In the genomic region with DNA sequence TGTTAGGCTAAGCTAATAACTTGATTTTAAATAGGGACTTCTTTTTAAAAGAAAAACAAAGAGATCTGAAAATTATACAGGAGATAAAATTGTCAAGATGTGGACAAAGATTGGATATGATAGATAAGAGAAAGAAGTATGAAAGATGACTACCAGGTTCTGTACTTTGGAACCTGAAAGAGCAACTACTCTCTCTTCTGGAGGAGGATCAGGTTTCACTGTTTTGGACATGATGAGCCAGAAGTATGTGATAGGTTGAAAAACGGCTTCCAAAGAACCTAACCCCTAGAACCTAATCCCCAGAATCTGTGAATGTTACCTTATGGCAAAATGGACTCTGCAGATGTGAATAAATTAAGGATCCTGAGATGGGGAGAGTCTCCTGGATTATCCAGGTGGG, we compare ENCODE assay signal across 16 cellular contexts. TPM values are rescaled to one million over a fixed set of nuclear protein-coding genes. Genes with fewer than 3 reads are reported as not detected.
DNase-seq lines count a peak whose midpoint lies in the region; ATAC-seq and TF ChIP-seq lines count a peak whose summit lies in the region.
"Had no signal": no experiment of that assay in that cellular context is flagged by ENCODE, and none has a peak within 500 bp of the region (broad histone marks: within the 10 kb centered on the region; RNA-seq: fewer than 3 reads in every experiment).

No MANE protein-coding gene starts in this region.

- dilution Hi-C loops in IMR-90 (cut with HindIII; ENCODE audit: low sequenced_read_pairs, unreplicated experiment), result no loop called here

- H3K4me1 ChIP-seq in IMR-90 (ENCODE audit: control insufficient read depth, insufficient read depth, low read length), result peaks cover 14% of the 10 kb centered on the region

- no peaks in the 10 kb centered on the region for H3K9me3 Mint-ChIP-seq in activated naive CD8-positive, alpha-beta T cell treated with anti-CD3 and anti-CD28 coated beads, Interleukin-2, amount 10 ng/mL, durations not matched to agents 7 days and 5 days
- H3K9me3 Mint-ChIP-seq: brain, H9 had no signal

- CTCF ChIA-PET in IMR-90 (lab: Yijun Ruan, JAX), result interaction anchor here (0.7 to 0.9 kb wide), 2 partner anchors 9 to 666 kb away, joined by 3 read pairs; no protein-coding TSS in a partner anchor

- no peak overlapping the region for H4K91ac ChIP-seq in IMR-90 (ENCODE audit: insufficient read depth, low read depth, low read length)

- no peaks in the 10 kb centered on the region for H3K27me3 ChIP-seq in IMR-90 (ENCODE audit: control insufficient read depth, insufficient read depth, low read length)
- H3K27me3 ChIP-seq: thyroid gland had no signal

- no peak overlapping the region for H3K18ac ChIP-seq in IMR-90 (ENCODE audit: low read depth, low read length)

- H2BK120ac ChIP-seq in IMR-90 (ENCODE audit: low read depth, low read length), result no peak overlapping the region

- peaks cover 50% of the 10 kb centered on the region for H3K36me3 Mint-ChIP-seq in activated naive CD8-positive, alpha-beta T cell treated with anti-CD3 and anti-CD28 coated beads, Interleukin-2, amount 10 ng/mL, durations not matched to agents 7 days and 5 days

- H3K4me3 ChIP-seq in IMR-90 (ENCODE audit: insufficient read depth, low read depth, low read length), result no peak overlapping the region
- H3K4me3 ChIP-seq: thyroid gland had no signal

- in situ Hi-C loops in IMR-90 (cut with MboI; ENCODE audit: low sequenced_read_pairs), result no loop called here

- no peak overlapping the region for H3K4ac ChIP-seq in IMR-90 (ENCODE audit: low read depth, low read length)

- H2BK5ac ChIP-seq in IMR-90 (ENCODE audit: low read depth, low read length, poor library complexity, severe bottlenecking), result no peak overlapping the region

- H3K4me1 Mint-ChIP-seq in activated naive CD8-positive, alpha-beta T cell treated with anti-CD3 and anti-CD28 coated beads, Interleukin-2, amount 10 ng/mL, durations not matched to agents 7 days and 5 days, result peaks cover 44% of the 10 kb centered on the region

- H3K27ac Mint-ChIP-seq in activated naive CD8-positive, alpha-beta T cell treated with anti-CD3 and anti-CD28 coated beads, Interleukin-2, amount 10 ng/mL, durations not matched to agents 7 days and 5 days, result peak overlapping the region; percentile 43

- no peak for TF ChIP-seq POLR2A in IMR-90 (IDR thresholded peaks at IDR 0.05; ENCODE audit: low read depth, low read length)

- H3K9me1 ChIP-seq in IMR-90 (ENCODE audit: insufficient read depth, low read length), result no peaks in the 10 kb centered on the region; the same call in 1 of the 2 replicates

- WGBS in IMR-90 (ENCODE audit: extremely low coverage in 2 of 2, insufficient read length in 1 of 2), 2 experiments, result no CpG with 5 or more reads among the region's 1 CpG

- POLR2A ChIA-PET in IMR-90 (lab: Charles Lee; ENCODE audit: unreplicated experiment), result no interaction called here
- POLR2A ChIA-PET in activated naive CD8-positive, alpha-beta T cell treated with anti-CD3 and anti-CD28 coated beads, Interleukin-2, amount 10 ng/mL, durations not matched to agents 7 days and 5 days (lab: Charles Lee), result interaction anchor here (1.4 to 4.3 kb wide), 2 partner anchors 26 to 27 kb away, joined by 3 to 23 read pairs; a partner anchor contains a TSS

- no peak for TF ChIP-seq RAD21 in IMR-90 (IDR thresholded peaks at IDR 0.05; ENCODE audit: low read length)

- peaks cover 49 to 73% of the 10 kb centered on the region in 2 experiments for H3K79me1 ChIP-seq in IMR-90 (ENCODE audit: low read depth in 1 of 2, low read length in 2 of 2)

- H4K8ac ChIP-seq in IMR-90 (ENCODE audit: low read depth in 2 of 2, low read length in 2 of 2), result no peak overlapping the region

- no TSS peak for BruUV-seq in IMR-90 (replicated peaks; lab: Mats Ljungman, UMichigan)

- intact Hi-C loops in IMR-90 (cut with micrococcal nuclease), result no loop called here

- no peak overlapping the region for H3K4me3 Mint-ChIP-seq in activated naive CD8-positive, alpha-beta T cell treated with anti-CD3 and anti-CD28 coated beads, Interleukin-2, amount 10 ng/mL, durations not matched to agents 7 days and 5 days
- H3K4me3 Mint-ChIP-seq: brain, H9 had no signal

- peaks cover 13% of the 10 kb centered on the region; the same call in 1 of the 2 replicates for H4K20me1 ChIP-seq in IMR-90 (ENCODE audit: insufficient read depth, low read length)

- H2AK5ac ChIP-seq in IMR-90 (ENCODE audit: low read depth, low read length), result no peak overlapping the region

- H2AFZ ChIP-seq in IMR-90 (replicated peaks; ENCODE audit: low read length, poor library complexity), result no peak overlapping the region

- H2AK9ac ChIP-seq in IMR-90 (replicated peaks; ENCODE audit: low read depth, low read length, poor library complexity), result no peak overlapping the region

- no peak for ATAC-seq in IMR-90 (ENCODE audit: low read depth)
- no peak for ATAC-seq in activated naive CD8-positive, alpha-beta T cell treated with anti-CD3 and anti-CD28 coated beads, Interleukin-2, amount 10 ng/mL, durations not matched to agents 7 days and 5 days (ENCODE audit: low read depth)
- no peak for ATAC-seq in GM21515 (IDR thresholded peaks at IDR 0.05; ENCODE audit: unreplicated experiment)

- no peak overlapping the region for H2BK15ac ChIP-seq in IMR-90 (ENCODE audit: low read depth, low read length)

- DNase-seq in DMS 273 (lab: John Stamatoyannopoulos, UW; ENCODE audit: unreplicated experiment), result peak; percentile 55
- no peak for DNase-seq in DMS 273 treated with DMSO at 0.1 percent for 48 hours (lab: John Stamatoyannopoulos, UW)
- peak; percentile 31 for DNase-seq in IMR-90
- no peak for DNase-seq in activated naive CD8-positive, alpha-beta T cell treated with anti-CD3 and anti-CD28 coated beads, Interleukin-2, amount 10 ng/mL, durations not matched to agents 7 days and 5 days
- DNase-seq in myocyte (ENCODE audit: low read depth), result peak; percentile 38
- DNase-seq in iPS-NIHi7 (ENCODE audit: extremely low spot score), result no peak
- DNase-seq in medulla oblongata (ENCODE audit: extremely low spot score), result no peak
- DNase-seq: 8988T; activated T-cell treated with anti-CD3 and anti-CD28 coated beads, Interleukin-2, amount 50 U/mL, for 48 hours; H9; KBM-7; NCI-H2107; thyroid gland had no signal

- H3K36me3 ChIP-seq in IMR-90 (ENCODE audit: control insufficient read depth, insufficient read depth, low read length), result peaks cover 2% of the 10 kb centered on the region; the same call in 1 of the 2 replicates
- H3K36me3 ChIP-seq: thyroid gland had no signal

- no peak overlapping the region for H3K9ac ChIP-seq in IMR-90 (ENCODE audit: low read depth, low read length)

- H4K5ac ChIP-seq in IMR-90 (ENCODE audit: low read depth, low read length), result no peak overlapping the region

- no peaks in the 10 kb centered on the region for H3K27me3 Mint-ChIP-seq in activated naive CD8-positive, alpha-beta T cell treated with anti-CD3 and anti-CD28 coated beads, Interleukin-2, amount 10 ng/mL, durations not matched to agents 7 days and 5 days
- H3K27me3 Mint-ChIP-seq: brain had no signal

- no peak overlapping the region for H2BK20ac ChIP-seq in IMR-90 (ENCODE audit: low read depth, low read length)

- H3K56ac ChIP-seq in IMR-90 (ENCODE audit: extremely low read depth, insufficient read depth, low read length), result no peak overlapping the region

- H3K23ac ChIP-seq in IMR-90 (ENCODE audit: low read depth, low read length), result no peak overlapping the region

- H3K9me3 ChIP-seq in IMR-90 (ENCODE audit: control insufficient read depth, insufficient read depth, low read length), result no peaks in the 10 kb centered on the region
- H3K9me3 ChIP-seq: thyroid gland had no signal

- no peak overlapping the region for H3K14ac ChIP-seq in IMR-90 (replicated peaks; ENCODE audit: low read depth, low read length)

- TF ChIP-seq CTCF in IMR-90 (conservative IDR thresholded peaks at IDR 0.05; ENCODE audit: low read depth, low read length), result no peak

- H3K4me2 ChIP-seq in IMR-90 (ENCODE audit: low read depth, low read length), result 0 out of 2 replicates have a peak overlapping the region, but pooled peaks have one; percentile 40

- H3K27ac ChIP-seq in IMR-90 (ENCODE audit: insufficient read depth, low read length), result no peak overlapping the region
- H3K27ac ChIP-seq: thyroid gland, VCaP had no signal

TF ChIP-seq in IMR-90, 13 proteins besides CTCF, POLR2A, EP300 and RAD21 (continues in another document):
- no peak for TF ChIP-seq RFX5 (IDR thresholded peaks at IDR 0.05; ENCODE audit: low read depth, low read length)
- TF ChIP-seq, protein P1, sequence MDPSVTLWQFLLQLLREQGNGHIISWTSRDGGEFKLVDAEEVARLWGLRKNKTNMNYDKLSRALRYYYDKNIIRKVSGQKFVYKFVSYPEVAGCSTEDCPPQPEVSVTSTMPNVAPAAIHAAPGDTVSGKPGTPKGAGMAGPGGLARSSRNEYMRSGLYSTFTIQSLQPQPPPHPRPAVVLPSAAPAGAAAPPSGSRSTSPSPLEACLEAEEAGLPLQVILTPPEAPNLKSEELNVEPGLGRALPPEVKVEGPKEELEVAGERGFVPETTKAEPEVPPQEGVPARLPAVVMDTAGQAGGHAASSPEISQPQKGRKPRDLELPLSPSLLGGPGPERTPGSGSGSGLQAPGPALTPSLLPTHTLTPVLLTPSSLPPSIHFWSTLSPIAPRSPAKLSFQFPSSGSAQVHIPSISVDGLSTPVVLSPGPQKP (IDR thresholded peaks at IDR 0.05; ENCODE audit: borderline replicate concordance, low read depth, low read length), result no peak
- TF ChIP-seq, protein P2, sequence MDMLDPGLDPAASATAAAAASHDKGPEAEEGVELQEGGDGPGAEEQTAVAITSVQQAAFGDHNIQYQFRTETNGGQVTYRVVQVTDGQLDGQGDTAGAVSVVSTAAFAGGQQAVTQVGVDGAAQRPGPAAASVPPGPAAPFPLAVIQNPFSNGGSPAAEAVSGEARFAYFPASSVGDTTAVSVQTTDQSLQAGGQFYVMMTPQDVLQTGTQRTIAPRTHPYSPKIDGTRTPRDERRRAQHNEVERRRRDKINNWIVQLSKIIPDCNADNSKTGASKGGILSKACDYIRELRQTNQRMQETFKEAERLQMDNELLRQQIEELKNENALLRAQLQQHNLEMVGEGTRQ (IDR thresholded peaks at IDR 0.05; ENCODE audit: low read depth, low read length), result no peak

RNA-seq across cellular contexts. Expression of a gene that starts 26.2 kb away (rescaled TPM):
- total RNA-seq in IMR-90 (2012; rRNA removed) (11.7 and 12.8 TPM in 2 replicates), myocyte (8.5 and 12.4 TPM in 2 replicates)
- 4.6 and 5.3 TPM in 2 replicates for polyA plus RNA-seq in IMR-90 (2012; rRNA removed)
- 1.8 and 3.0 TPM in 2 replicates for polyA plus RNA-seq in IMR-90 (2012; cell fraction: cytosol; rRNA removed)
- 3.0 and 10.1 TPM in 2 replicates for polyA plus RNA-seq in IMR-90 (2012; cell fraction: nucleus; rRNA removed; ENCODE audit: low replicate concordance)
- total RNA-seq in activated naive CD8-positive, alpha-beta T cell treated with anti-CD3 and anti-CD28 coated beads, Interleukin-2, amount 10 ng/mL, durations not matched to agents 7 days and 5 days, result 10 to 100 TPM; 32.7 to 37.0 TPM
- polyA plus RNA-seq in myocyte (2012), result 4.8 TPM

RNA-seq across cellular contexts. Expression of a gene that starts 26.8 kb away (rescaled TPM):
- total RNA-seq in IMR-90 (2012; rRNA removed), result 13.3 and 20.6 TPM in 2 replicates
- polyA plus RNA-seq in IMR-90 (2012; rRNA removed), result 7.6 and 9.6 TPM in 2 replicates
- 3.6 and 3.7 TPM in 2 replicates for polyA plus RNA-seq in IMR-90 (2012; cell fraction: cytosol; rRNA removed)
- 6.1 and 13.0 TPM in 2 replicates for polyA plus RNA-seq in IMR-90 (2012; cell fraction: nucleus; rRNA removed; ENCODE audit: low replicate concordance)
- total RNA-seq in activated naive CD8-positive, alpha-beta T cell treated with anti-CD3 and anti-CD28 coated beads, Interleukin-2, amount 10 ng/mL, durations not matched to agents 7 days and 5 days, result 10 to 100 TPM; 19.2 to 22.6 TPM
- total RNA-seq in myocyte, result 42.7 and 64.9 TPM in 2 replicates
- polyA plus RNA-seq in myocyte (2012), result 24.7 TPM

Comparison
In these comparisons a context has a peak if more than half of its experiments do, and no peak if none do; other contexts are left out.
1. DNase-seq: peak in DMS 273 (single experiment), IMR-90 (single experiment) and myocyte (single experiment); none in DMS 273 treated with DMSO at 0.1 percent for 48 hours (single experiment), activated naive CD8-positive, alpha-beta T cell treated with anti-CD3 and anti-CD28 coated beads, Interleukin-2, amount 10 ng/mL, durations not matched to agents 7 days and 5 days (single experiment), iPS-NIHi7 (single experiment) and medulla oblongata (single experiment).